ENCODE assay signal across 23 cellular contexts in the genomic region with DNA sequence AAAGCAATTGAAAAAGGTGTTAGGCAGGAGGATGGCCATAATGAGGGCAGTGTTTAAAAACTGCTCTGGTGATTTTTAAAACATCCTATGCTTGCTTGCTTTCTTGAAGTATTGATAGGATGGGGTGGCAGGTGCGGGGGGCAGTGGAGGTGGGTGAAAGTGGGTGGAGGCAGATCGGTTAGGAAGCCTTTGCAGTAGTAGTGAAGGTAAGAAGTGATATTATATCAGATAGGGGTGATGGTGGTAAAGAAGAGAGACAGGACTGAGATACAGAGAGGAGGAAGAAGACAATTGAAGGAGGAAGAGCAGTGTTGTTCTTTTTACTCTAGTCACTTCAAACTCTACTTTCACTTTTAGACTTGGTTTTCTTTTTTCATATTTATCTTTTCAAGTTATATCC. TPM values are rescaled to one million over a fixed set of nuclear protein-coding genes. Genes with fewer than 3 reads are reported as not detected.
DNase-seq lines count a peak whose midpoint lies in the region; ATAC-seq, FAIRE-seq and TF ChIP-seq lines count a peak whose summit lies in the region.
"Had no signal": no experiment of that assay in that cellular context is flagged by ENCODE, and none has a peak within 500 bp of the region (broad histone marks: within the 10 kb centered on the region; RNA-seq: fewer than 3 reads in every experiment).

No MANE protein-coding gene starts in this region.

- WGBS in pancreas, 2 donors, result 73 to 75% methylated on average over 2 of the region's 2 CpGs

- no peaks in the 10 kb centered on the region for H3F3A ChIP-seq in Loucy (ENCODE audit: low read depth)

- POLR2A ChIA-PET in activated CD4-positive, alpha-beta T cell treated with anti-CD3 and anti-CD28 coated beads for 36 hours (lab: Charles Lee), result no interaction called here
- POLR2A ChIA-PET in GM10248 (lab: Yijun Ruan, JAX), result no interaction called here

- no peaks in the 10 kb centered on the region for H4K20me1 ChIP-seq in Loucy (ENCODE audit: insufficient read depth, low read length, poor library complexity, severe bottlenecking)

- H3K4me3 ChIP-seq in Loucy (ENCODE audit: low read length, poor library complexity, severe bottlenecking), result no peak overlapping the region
- no peak overlapping the region for H3K4me3 ChIP-seq in pancreas
- H3K4me3 ChIP-seq: PC-9, prostate gland, stomach had no signal

- peak overlapping the region; percentile 61 for H2AFZ ChIP-seq in Loucy (ENCODE audit: low read length)
- H2AFZ ChIP-seq: PC-9 had no signal

- H3K27me3 Mint-ChIP-seq in activated CD4-positive, alpha-beta T cell treated with anti-CD3 and anti-CD28 coated beads for 36 hours, result no peaks in the 10 kb centered on the region
- H3K27me3 Mint-ChIP-seq in activated T-helper 2 cell treated with anti-CD3 and anti-CD28 coated beads, Interferon-gamma antibody, Interleukin-2, Interleukin-4, amounts not matched to agents 10 μg/mL and 5 μg/mL and 100 μg/mL, durations not matched to agents 14 hours and 24 hours and 36 hours (ENCODE audit: low read depth), result no peaks in the 10 kb centered on the region
- H3K27me3 Mint-ChIP-seq in natural killer cell (ENCODE audit: low read depth in 2 of 2), result no peaks in the 10 kb centered on the region
- H3K27me3 Mint-ChIP-seq: brain, type B pancreatic cell had no signal

- H3K4me3 Mint-ChIP-seq in activated CD4-positive, alpha-beta T cell treated with anti-CD3 and anti-CD28 coated beads for 36 hours, result peak overlapping the region; percentile 48
- H3K4me3 Mint-ChIP-seq in activated T-helper 2 cell treated with anti-CD3 and anti-CD28 coated beads, Interferon-gamma antibody, Interleukin-2, Interleukin-4, amounts not matched to agents 10 μg/mL and 5 μg/mL and 100 μg/mL, durations not matched to agents 14 hours and 24 hours and 36 hours (ENCODE audit: low read depth), result peak overlapping the region; percentile 49
- peak overlapping the region; percentile 86 for H3K4me3 Mint-ChIP-seq in natural killer cell
- H3K4me3 Mint-ChIP-seq: brain, endodermal cell, H9, mesothelial cell of epicardium, neural crest cell, type B pancreatic cell had no signal

- H3K9me3 ChIP-seq in Loucy (ENCODE audit: insufficient read depth, low read depth, low read length) (peaks cover 3% of the 10 kb centered on the region; the same call in 1 of the 2 replicates), pancreas (no peaks in the 10 kb centered on the region)
- H3K9me3 ChIP-seq: prostate gland had no signal

- no peak overlapping the region for H3K9ac ChIP-seq in Loucy (ENCODE audit: low read depth, low read length, poor library complexity, severe bottlenecking)

- TF ChIP-seq CTCF in Loucy (conservative IDR thresholded peaks at IDR 0.05; ENCODE audit: low read length) (no peak), natural killer cell (IDR thresholded peaks at IDR 0.05) (no peak), GM10248 (IDR thresholded peaks at IDR 0.05; ENCODE audit: control extremely low read depth, extremely low read depth, low read depth, missing control alignments) (no peak), pancreas (IDR thresholded peaks at IDR 0.05) (no peak)

- peaks cover 33% of the 10 kb centered on the region for H3K36me3 Mint-ChIP-seq in activated CD4-positive, alpha-beta T cell treated with anti-CD3 and anti-CD28 coated beads for 36 hours (ENCODE audit: low read depth)
- peaks cover 50% of the 10 kb centered on the region for H3K36me3 Mint-ChIP-seq in activated T-helper 2 cell treated with anti-CD3 and anti-CD28 coated beads, Interferon-gamma antibody, Interleukin-2, Interleukin-4, amounts not matched to agents 10 μg/mL and 5 μg/mL and 100 μg/mL, durations not matched to agents 14 hours and 24 hours and 36 hours (ENCODE audit: low read depth)
- peaks cover 27% of the 10 kb centered on the region for H3K36me3 Mint-ChIP-seq in natural killer cell
- H3K36me3 Mint-ChIP-seq: brain, mesothelial cell of epicardium, type B pancreatic cell had no signal

- H3K4me1 ChIP-seq in Loucy (ENCODE audit: insufficient read depth, low read length, poor library complexity, severe bottlenecking) (no peaks in the 10 kb centered on the region), pancreas (no peaks in the 10 kb centered on the region)
- H3K4me1 ChIP-seq: prostate gland, stomach had no signal

- no peaks in the 10 kb centered on the region for H3K79me2 ChIP-seq in Loucy (ENCODE audit: insufficient read depth, low read length)

- CTCF ChIA-PET in activated CD4-positive, alpha-beta T cell treated with anti-CD3 and anti-CD28 coated beads for 36 hours (lab: Charles Lee), result no interaction called here
- CTCF ChIA-PET in GM10248 (lab: Yijun Ruan, JAX), result interaction anchor here (1.4 kb wide), 1 partner anchor 13 kb away, joined by 3 read pairs; no protein-coding TSS in a partner anchor

- H3K4me1 Mint-ChIP-seq in activated CD4-positive, alpha-beta T cell treated with anti-CD3 and anti-CD28 coated beads for 36 hours, result peaks cover 71% of the 10 kb centered on the region
- H3K4me1 Mint-ChIP-seq in activated T-helper 2 cell treated with anti-CD3 and anti-CD28 coated beads, Interferon-gamma antibody, Interleukin-2, Interleukin-4, amounts not matched to agents 10 μg/mL and 5 μg/mL and 100 μg/mL, durations not matched to agents 14 hours and 24 hours and 36 hours (ENCODE audit: low read depth), result peaks cover 75% of the 10 kb centered on the region
- peaks cover 72 to 82% of the 10 kb centered on the region in 2 donors for H3K4me1 Mint-ChIP-seq in natural killer cell
- H3K4me1 Mint-ChIP-seq: brain, endodermal cell, mesothelial cell of epicardium, neural crest cell had no signal

- no peaks in the 10 kb centered on the region for H3K36me3 ChIP-seq in Loucy (ENCODE audit: insufficient read depth, low read length)
- no peaks in the 10 kb centered on the region for H3K36me3 ChIP-seq in pancreas
- H3K36me3 ChIP-seq: prostate gland, stomach, WERI-Rb-1 had no signal

- no peak for ATAC-seq in activated CD4-positive, alpha-beta T cell treated with anti-CD3 and anti-CD28 coated beads for 36 hours
- ATAC-seq in natural killer cell (no peak), pancreas (no peak)

- H3K27ac ChIP-seq in pancreas, result no peak overlapping the region
- H3K27ac ChIP-seq: PC-9, prostate gland, WERI-Rb-1 had no signal

- no peak for FAIRE-seq in pancreas (lab: Jason Lieb, UNC)

- DNase-seq in activated CD4-positive, alpha-beta T cell treated with anti-CD3 and anti-CD28 coated beads for 36 hours, result no peak
- no peak for DNase-seq in activated CD4-positive, alpha-beta T cell treated with anti-CD3 and anti-CD28 coated beads, Interleukin-2, amount 50 U/mL, for 48 hours
- DNase-seq in activated T-helper 2 cell treated with anti-CD3 and anti-CD28 coated beads, Interferon-gamma antibody, Interleukin-2, Interleukin-4, amounts not matched to agents 10 μg/mL and 5 μg/mL and 100 μg/mL, durations not matched to agents 14 hours and 24 hours and 36 hours (ENCODE audit: low spot score), result no peak
- DNase-seq in natural killer cell (no peak), GM10248 (ENCODE audit: extremely low spot score) (no peak), pons (ENCODE audit: low spot score) (no peak), pancreas (no peak)
- DNase-seq: 8988T; AML-193; endodermal cell; H9; PC-9; stimulated activated CD4-positive, alpha-beta T cell treated with anti-CD3 and anti-CD28 coated beads, Interleukin-1b, Interleukin-23, amount 100 ng/mL, for 48 hours; stomach; WERI-Rb-1 had no signal

- H3K27ac Mint-ChIP-seq in activated CD4-positive, alpha-beta T cell treated with anti-CD3 and anti-CD28 coated beads for 36 hours, result peak overlapping the region; percentile 93
- H3K27ac Mint-ChIP-seq in activated T-helper 2 cell treated with anti-CD3 and anti-CD28 coated beads, Interferon-gamma antibody, Interleukin-2, Interleukin-4, amounts not matched to agents 10 μg/mL and 5 μg/mL and 100 μg/mL, durations not matched to agents 14 hours and 24 hours and 36 hours, result peak overlapping the region; percentile 94
- peak overlapping the region in 1 of 2 donors; percentile 94 for H3K27ac Mint-ChIP-seq in natural killer cell
- H3K27ac Mint-ChIP-seq: brain, endodermal cell, H9, mesothelial cell of epicardium, type B pancreatic cell had no signal

- H3K27me3 ChIP-seq in Loucy (ENCODE audit: insufficient read depth, low read length, poor library complexity, severe bottlenecking) (no peaks in the 10 kb centered on the region), pancreas (no peaks in the 10 kb centered on the region)
- H3K27me3 ChIP-seq: stomach had no signal

- no peak overlapping the region for H3K4me2 ChIP-seq in Loucy (ENCODE audit: low read depth, low read length, poor library complexity, severe bottlenecking)
- H3K4me2 ChIP-seq: PC-9 had no signal

- H3K9me3 Mint-ChIP-seq in activated CD4-positive, alpha-beta T cell treated with anti-CD3 and anti-CD28 coated beads for 36 hours (ENCODE audit: low read depth), result peaks cover 13% of the 10 kb centered on the region
- peaks cover 30% of the 10 kb centered on the region for H3K9me3 Mint-ChIP-seq in activated T-helper 2 cell treated with anti-CD3 and anti-CD28 coated beads, Interferon-gamma antibody, Interleukin-2, Interleukin-4, amounts not matched to agents 10 μg/mL and 5 μg/mL and 100 μg/mL, durations not matched to agents 14 hours and 24 hours and 36 hours
- peaks cover 2 to 6% of the 10 kb centered on the region in 2 donors for H3K9me3 Mint-ChIP-seq in natural killer cell
- H3K9me3 Mint-ChIP-seq: type B pancreatic cell had no signal

- intact Hi-C loops in activated CD4-positive, alpha-beta T cell treated with anti-CD3 and anti-CD28 coated beads for 36 hours (cut with DNase I, micrococcal nuclease), result no loop called here
- intact Hi-C loops in activated T-helper 2 cell treated with anti-CD3 and anti-CD28 coated beads, Interferon-gamma antibody, Interleukin-2, Interleukin-4, amounts not matched to agents 10 μg/mL and 5 μg/mL and 100 μg/mL, durations not matched to agents 14 hours and 24 hours and 36 hours (cut with micrococcal nuclease), result loop anchor here (2.0 kb wide), 1 partner anchor 14 kb away; no protein-coding TSS in a partner anchor
- intact Hi-C loops in natural killer cell (cut with micrococcal nuclease), result no loop called here
- intact Hi-C loops in pancreas (cut with DNase I), result no loop called here

- H3K9me2 ChIP-seq in Loucy (replicated peaks; ENCODE audit: low read depth, low read length), result no peaks in the 10 kb centered on the region

RNA-seq across cellular contexts. Expression of a gene that starts 11.1 kb away (rescaled TPM):
- total RNA-seq in activated CD4-positive, alpha-beta T cell treated with anti-CD3 and anti-CD28 coated beads for 36 hours, result under 1 TPM; 0.23 to 0.27 TPM
- total RNA-seq in activated T-helper 2 cell treated with anti-CD3 and anti-CD28 coated beads, Interferon-gamma antibody, Interleukin-2, Interleukin-4, amounts not matched to agents 10 μg/mL and 5 μg/mL and 100 μg/mL, durations not matched to agents 14 hours and 24 hours and 36 hours, result 0.64 and 0.74 TPM in 2 replicates
- total RNA-seq in natural killer cell (1 to 10 TPM in 2 of 3 donors, under 1 TPM in 1; 0.48 to 2.3 (median 2.1) TPM), pancreas (under 1 TPM in 1 of 6 donors, not detected in 5; 0.09 TPM)
- polyA plus RNA-seq in pancreas, result not detected
- total RNA-seq: endodermal cell, glomerular endothelial cell, H9, mesothelial cell of epicardium, neural crest cell, PC-9 had no signal
- polyA plus RNA-seq: stomach had no signal

RNA-seq across cellular contexts. Expression of a gene that starts 47.5 kb away (rescaled TPM):
- not detected for total RNA-seq in activated CD4-positive, alpha-beta T cell treated with anti-CD3 and anti-CD28 coated beads for 36 hours
- total RNA-seq in activated T-helper 2 cell treated with anti-CD3 and anti-CD28 coated beads, Interferon-gamma antibody, Interleukin-2, Interleukin-4, amounts not matched to agents 10 μg/mL and 5 μg/mL and 100 μg/mL, durations not matched to agents 14 hours and 24 hours and 36 hours, result 0.11 TPM in 1 of 2 replicates, not detected in the other
- total RNA-seq in natural killer cell (not detected), pancreas (not detected)
- not detected for polyA plus RNA-seq in pancreas
- total RNA-seq: endodermal cell; glomerular endothelial cell; H9; mesothelial cell of epicardium; neural crest cell; PC-9; prostate gland; stomach; T-helper 2 cell treated with Interferon-gamma antibody and Interleukin-4, amounts not matched to agents 100 ng/mL and 5 ng/mL, for 36 hours had no signal
- polyA plus RNA-seq: stomach had no signal
